Comparison of ENCODE assay signal across 13 cellular contexts in the genomic region with DNA sequence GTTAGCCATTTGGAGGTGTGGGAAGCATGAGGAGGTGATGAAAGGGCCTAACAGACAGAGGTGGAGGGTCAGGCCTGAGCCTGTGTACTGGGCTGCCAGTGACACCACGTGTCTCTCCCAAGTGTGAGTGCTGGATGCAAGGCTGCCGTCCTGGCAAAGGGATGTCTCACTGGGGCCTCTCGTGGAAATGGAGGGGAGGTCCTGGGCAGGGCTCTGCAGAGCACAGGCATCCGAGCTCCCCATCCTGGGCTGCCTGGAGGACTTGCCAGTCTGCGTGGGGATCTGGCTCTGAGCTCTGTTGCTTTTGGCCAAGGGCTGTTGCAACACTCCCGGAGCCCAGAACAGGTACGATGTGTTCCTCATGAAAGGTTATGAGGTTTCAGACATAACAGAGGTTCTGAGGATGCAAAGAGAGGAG.
DNase-seq lines count a peak whose midpoint lies in the region; ATAC-seq and TF ChIP-seq lines count a peak whose summit lies in the region.
"Had no signal": no experiment of that assay in that cellular context is flagged by ENCODE, and none has a peak within 500 bp of the region (broad histone marks: within the 10 kb centered on the region; RNA-seq: fewer than 3 reads in every experiment).

No MANE protein-coding gene starts in this region.

- H3K4me1 Mint-ChIP-seq in activated CD4-positive, alpha-beta T cell treated with anti-CD3 and anti-CD28 coated beads, Interleukin-2, amount 10 ng/mL, durations not matched to agents 7 days and 5 days: peaks cover 80% of the 10 kb centered on the region
- H3K4me1 Mint-ChIP-seq in MCF 10A (ENCODE audit: insufficient read depth, unreplicated experiment) (peaks cover 27% of the 10 kb centered on the region), naive B cell (peaks cover 73 to 97% (median 91%) of the 10 kb centered on the region in 3 donors)

- ATAC-seq in naive B cell (ENCODE audit: low read depth in 2 of 2) (no peak), thoracic aorta (ENCODE audit: insufficient number of reproducible peaks, low FRiP score, low read depth) (no peak), HG03039 (IDR thresholded peaks at IDR 0.05; ENCODE audit: unreplicated experiment) (no peak), HG02759 (IDR thresholded peaks at IDR 0.05; ENCODE audit: unreplicated experiment) (no peak), GM19452 (IDR thresholded peaks at IDR 0.05; ENCODE audit: unreplicated experiment) (no peak)

- no TSS peak for BruUV-seq in MCF 10A (replicated peaks; lab: Mats Ljungman, UMichigan)

- no peaks in the 10 kb centered on the region for H3K9me3 Mint-ChIP-seq in activated CD4-positive, alpha-beta T cell treated with anti-CD3 and anti-CD28 coated beads, Interleukin-2, amount 10 ng/mL, durations not matched to agents 7 days and 5 days
- H3K9me3 Mint-ChIP-seq in MCF 10A (ENCODE audit: unreplicated experiment) (no peaks in the 10 kb centered on the region), naive B cell (no peaks in the 10 kb centered on the region)

- TF ChIP-seq CTCF in MCF 10A (IDR thresholded peaks at IDR 0.05; ENCODE audit: unreplicated experiment): no peak
- TF ChIP-seq CTCF in thoracic aorta (IDR thresholded peaks at IDR 0.05): no peak

- no peak for DNase-seq in activated CD4-positive, alpha-beta T cell treated with anti-CD3 and anti-CD28 coated beads, Interleukin-2, amount 10 ng/mL, durations not matched to agents 7 days and 5 days
- DNase-seq in activated CD4-positive, alpha-beta T cell treated with anti-CD3 and anti-CD28 coated beads, Interleukin-2, amount 50 U/mL, for 1 hour: no peak
- DNase-seq in MCF 10A (ENCODE audit: unreplicated experiment) (no peak), naive B cell (no peak), thoracic aorta (ENCODE audit: low spot score) (no peak)
- DNase-seq: ACHN; DMS79 treated with DMSO at 0.1 percent for 48 hours; NCI-H187 treated with DMSO at 0.1 percent for 48 hours; stimulated activated CD4-positive, alpha-beta T cell treated with anti-CD3 and anti-CD28 coated beads, Interleukin-2, amount 100 ng/mL, for 48 hours had no signal

- no peaks in the 10 kb centered on the region for H3K9me3 ChIP-seq in thoracic aorta
- H3K9me3 ChIP-seq: neutrophil had no signal

- peaks cover 84 to 97% of the 10 kb centered on the region in 2 donors for H3K4me1 ChIP-seq in thoracic aorta (ENCODE audit: control insufficient read depth in 1 of 2, low read depth in 2 of 2)

- CTCF ChIA-PET in activated CD4-positive, alpha-beta T cell treated with anti-CD3 and anti-CD28 coated beads, Interleukin-2, amount 10 ng/mL, durations not matched to agents 7 days and 5 days (lab: Charles Lee): interaction anchor here (1.2 to 1.6 kb wide), 4 partner anchors 14 to 30 kb away, joined by 3 to 4 read pairs (median 3); no protein-coding TSS in a partner anchor
- CTCF ChIA-PET in MCF 10A (lab: Yijun Ruan, JAX): no interaction called here

- H3K27me3 ChIP-seq in thoracic aorta (replicated peaks; ENCODE audit: insufficient read depth): no peaks in the 10 kb centered on the region
- H3K27me3 ChIP-seq: neutrophil had no signal

- POLR2A ChIA-PET in activated CD4-positive, alpha-beta T cell treated with anti-CD3 and anti-CD28 coated beads, Interleukin-2, amount 10 ng/mL, durations not matched to agents 7 days and 5 days (lab: Charles Lee): no interaction called here
- POLR2A ChIA-PET in MCF 10A (lab: Yijun Ruan, JAX): interaction anchor here (1.1 kb wide), 1 partner anchor 78 kb away, joined by 3 read pairs; the partner anchor contains the start of gene GRK5

- H3K4me3 Mint-ChIP-seq in activated CD4-positive, alpha-beta T cell treated with anti-CD3 and anti-CD28 coated beads, Interleukin-2, amount 10 ng/mL, durations not matched to agents 7 days and 5 days: peak overlapping the region; percentile 54
- H3K4me3 Mint-ChIP-seq in MCF 10A (ENCODE audit: unreplicated experiment) (no peak overlapping the region), naive B cell (peak overlapping the region in 6 of 8 donors; percentile 6 to 80 (median 54))

- peak overlapping the region; percentile 41 to 50 for H3K27ac ChIP-seq in thoracic aorta
- H3K27ac ChIP-seq: neutrophil had no signal

- H3K36me3 Mint-ChIP-seq in activated CD4-positive, alpha-beta T cell treated with anti-CD3 and anti-CD28 coated beads, Interleukin-2, amount 10 ng/mL, durations not matched to agents 7 days and 5 days (ENCODE audit: low read depth): peaks cover 1% of the 10 kb centered on the region
- H3K36me3 Mint-ChIP-seq in MCF 10A (ENCODE audit: insufficient read depth, unreplicated experiment): no peaks in the 10 kb centered on the region
- no peaks in the 10 kb centered on the region for H3K36me3 Mint-ChIP-seq in naive B cell

- intact Hi-C loops in MCF 10A (cut with micrococcal nuclease): no loop called here

- H3K27ac Mint-ChIP-seq in activated CD4-positive, alpha-beta T cell treated with anti-CD3 and anti-CD28 coated beads, Interleukin-2, amount 10 ng/mL, durations not matched to agents 7 days and 5 days: peak overlapping the region; percentile 85
- H3K27ac Mint-ChIP-seq in MCF 10A (ENCODE audit: low read depth, unreplicated experiment): peak overlapping the region; percentile 39
- H3K27ac Mint-ChIP-seq in naive B cell: peak overlapping the region; percentile 94 to 99 (median 95)

- no peaks in the 10 kb centered on the region for H3K36me3 ChIP-seq in thoracic aorta
- H3K36me3 ChIP-seq: neutrophil had no signal

- H3K4me3 ChIP-seq in thoracic aorta: peak overlapping the region; percentile 37

- no peaks in the 10 kb centered on the region for H3K27me3 Mint-ChIP-seq in activated CD4-positive, alpha-beta T cell treated with anti-CD3 and anti-CD28 coated beads, Interleukin-2, amount 10 ng/mL, durations not matched to agents 7 days and 5 days
- H3K27me3 Mint-ChIP-seq in MCF 10A (ENCODE audit: insufficient read depth, unreplicated experiment) (no peaks in the 10 kb centered on the region), naive B cell (no peaks in the 10 kb centered on the region)

Comparison
In these comparisons a context has a peak if more than half of its experiments do, and no peak if none do; other contexts are left out.
1. H3K27ac Mint-ChIP-seq: peak in every context shown above with its lines; median percentile 95 in naive B cell; 85 in activated CD4-positive, alpha-beta T cell treated with anti-CD3 and anti-CD28 coated beads, Interleukin-2, amount 10 ng/mL, durations not matched to agents 7 days and 5 days; 39 in MCF 10A.